1 cellular context compared by ENCODE assay signal in genomic region chr3:120364821-120365220, GRCh38.
A peak's percentile ranks its signal among the peaks of the same experiment; 100 is the strongest.
TF ChIP-seq lines count a peak whose summit lies in the region.

No MANE protein-coding gene starts in this region.

TF ChIP-seq in SK-N-SH, 30 proteins besides CTCF, POLR2A, EP300 and RAD21 (continued from another document):
- TF ChIP-seq USF1 (IDR thresholded peaks at IDR 0.05; ENCODE audit: borderline replicate concordance, low read depth) (0 out of 2 replicates have a peak, but pooled peaks have one; percentile 12), JUND (IDR thresholded peaks at IDR 0.05) (no peak), EZH2phosphoT487 (IDR thresholded peaks at IDR 0.05; ENCODE audit: borderline replicate concordance, low read depth) (no peak)
